Comparison of ENCODE assay signal across 1 cellular context in the genomic region with DNA sequence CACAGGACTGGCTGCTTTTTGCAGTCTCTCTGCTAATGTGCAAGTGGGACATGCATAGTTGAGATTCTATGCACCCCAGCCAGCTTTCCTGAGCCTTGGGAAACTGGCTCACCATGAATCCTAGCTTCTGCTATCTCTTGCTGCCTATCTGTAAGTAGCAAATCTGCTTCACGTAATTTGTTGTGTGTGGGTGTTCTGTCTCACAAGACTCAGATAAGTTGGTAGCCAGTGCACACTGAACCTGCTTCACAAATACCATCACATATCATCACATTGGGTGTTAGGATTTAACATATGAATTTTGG.
TF ChIP-seq lines count a peak whose summit lies in the region.

No MANE protein-coding gene starts in this region.

TF ChIP-seq in GM12878, 131 proteins besides CTCF, POLR2A, EP300 and RAD21:
- no peak for TF ChIP-seq POU2F2 (IDR thresholded peaks at IDR 0.05; ENCODE audit: borderline replicate concordance, low read depth, low read length)
- TF ChIP-seq, protein P1, sequence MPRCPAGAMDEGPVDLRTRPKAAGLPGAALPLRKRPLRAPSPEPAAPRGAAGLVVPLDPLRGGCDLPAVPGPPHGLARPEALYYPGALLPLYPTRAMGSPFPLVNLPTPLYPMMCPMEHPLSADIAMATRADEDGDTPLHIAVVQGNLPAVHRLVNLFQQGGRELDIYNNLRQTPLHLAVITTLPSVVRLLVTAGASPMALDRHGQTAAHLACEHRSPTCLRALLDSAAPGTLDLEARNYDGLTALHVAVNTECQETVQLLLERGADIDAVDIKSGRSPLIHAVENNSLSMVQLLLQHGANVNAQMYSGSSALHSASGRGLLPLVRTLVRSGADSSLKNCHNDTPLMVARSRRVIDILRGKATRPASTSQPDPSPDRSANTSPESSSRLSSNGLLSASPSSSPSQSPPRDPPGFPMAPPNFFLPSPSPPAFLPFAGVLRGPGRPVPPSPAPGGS (IDR thresholded peaks at IDR 0.05; ENCODE audit: borderline replicate concordance, insufficient read depth, low read depth, low read length, poor library complexity, severe bottlenecking), result no peak
- no peak for TF ChIP-seq YY1 (IDR thresholded peaks at IDR 0.05; ENCODE audit: low read depth, low read length)
- TF ChIP-seq, protein P2, sequence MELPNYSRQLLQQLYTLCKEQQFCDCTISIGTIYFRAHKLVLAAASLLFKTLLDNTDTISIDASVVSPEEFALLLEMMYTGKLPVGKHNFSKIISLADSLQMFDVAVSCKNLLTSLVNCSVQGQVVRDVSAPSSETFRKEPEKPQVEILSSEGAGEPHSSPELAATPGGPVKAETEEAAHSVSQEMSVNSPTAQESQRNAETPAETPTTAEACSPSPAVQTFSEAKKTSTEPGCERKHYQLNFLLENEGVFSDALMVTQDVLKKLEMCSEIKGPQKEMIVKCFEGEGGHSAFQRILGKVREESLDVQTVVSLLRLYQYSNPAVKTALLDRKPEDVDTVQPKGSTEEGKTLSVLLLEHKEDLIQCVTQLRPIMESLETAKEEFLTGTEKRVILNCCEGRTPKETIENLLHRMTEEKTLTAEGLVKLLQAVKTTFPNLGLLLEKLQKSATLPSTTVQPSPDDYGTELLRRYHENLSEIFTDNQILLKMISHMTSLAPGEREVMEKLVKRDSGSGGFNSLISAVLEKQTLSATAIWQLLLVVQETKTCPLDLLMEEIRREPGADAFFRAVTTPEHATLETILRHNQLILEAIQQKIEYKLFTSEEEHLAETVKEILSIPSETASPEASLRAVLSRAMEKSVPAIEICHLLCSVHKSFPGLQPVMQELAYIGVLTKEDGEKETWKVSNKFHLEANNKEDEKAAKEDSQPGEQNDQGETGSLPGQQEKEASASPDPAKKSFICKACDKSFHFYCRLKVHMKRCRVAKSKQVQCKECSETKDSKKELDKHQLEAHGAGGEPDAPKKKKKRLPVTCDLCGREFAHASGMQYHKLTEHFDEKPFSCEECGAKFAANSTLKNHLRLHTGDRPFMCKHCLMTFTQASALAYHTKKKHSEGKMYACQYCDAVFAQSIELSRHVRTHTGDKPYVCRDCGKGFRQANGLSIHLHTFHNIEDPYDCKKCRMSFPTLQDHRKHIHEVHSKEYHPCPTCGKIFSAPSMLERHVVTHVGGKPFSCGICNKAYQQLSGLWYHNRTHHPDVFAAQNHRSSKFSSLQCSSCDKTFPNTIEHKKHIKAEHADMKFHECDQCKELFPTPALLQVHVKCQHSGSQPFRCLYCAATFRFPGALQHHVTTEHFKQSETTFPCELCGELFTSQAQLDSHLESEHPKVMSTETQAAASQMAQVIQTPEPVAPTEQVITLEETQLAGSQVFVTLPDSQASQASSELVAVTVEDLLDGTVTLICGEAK (IDR thresholded peaks at IDR 0.05; ENCODE audit: borderline replicate concordance), result no peak
- TF ChIP-seq RAD51 (IDR thresholded peaks at IDR 0.05), result no peak
- no peak for TF ChIP-seq CBX5 (IDR thresholded peaks at IDR 0.05; ENCODE audit: low read depth)
- no peak for TF ChIP-seq TARDBP (IDR thresholded peaks at IDR 0.05; ENCODE audit: borderline replicate concordance)
- TF ChIP-seq, protein P3, sequence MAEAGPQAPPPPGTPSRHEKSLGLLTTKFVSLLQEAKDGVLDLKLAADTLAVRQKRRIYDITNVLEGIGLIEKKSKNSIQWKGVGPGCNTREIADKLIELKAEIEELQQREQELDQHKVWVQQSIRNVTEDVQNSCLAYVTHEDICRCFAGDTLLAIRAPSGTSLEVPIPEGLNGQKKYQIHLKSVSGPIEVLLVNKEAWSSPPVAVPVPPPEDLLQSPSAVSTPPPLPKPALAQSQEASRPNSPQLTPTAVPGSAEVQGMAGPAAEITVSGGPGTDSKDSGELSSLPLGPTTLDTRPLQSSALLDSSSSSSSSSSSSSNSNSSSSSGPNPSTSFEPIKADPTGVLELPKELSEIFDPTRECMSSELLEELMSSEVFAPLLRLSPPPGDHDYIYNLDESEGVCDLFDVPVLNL (IDR thresholded peaks at IDR 0.05; ENCODE audit: low read depth, low read length), result no peak
- TF ChIP-seq, protein P4, sequence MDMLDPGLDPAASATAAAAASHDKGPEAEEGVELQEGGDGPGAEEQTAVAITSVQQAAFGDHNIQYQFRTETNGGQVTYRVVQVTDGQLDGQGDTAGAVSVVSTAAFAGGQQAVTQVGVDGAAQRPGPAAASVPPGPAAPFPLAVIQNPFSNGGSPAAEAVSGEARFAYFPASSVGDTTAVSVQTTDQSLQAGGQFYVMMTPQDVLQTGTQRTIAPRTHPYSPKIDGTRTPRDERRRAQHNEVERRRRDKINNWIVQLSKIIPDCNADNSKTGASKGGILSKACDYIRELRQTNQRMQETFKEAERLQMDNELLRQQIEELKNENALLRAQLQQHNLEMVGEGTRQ (IDR thresholded peaks at IDR 0.05; ENCODE audit: borderline replicate concordance, low read depth, low read length), result no peak
- TF ChIP-seq SRF (IDR thresholded peaks at IDR 0.05; ENCODE audit: low read depth in 2 of 2, low read length in 2 of 2), result no peak
- no peak for TF ChIP-seq MYC (IDR thresholded peaks at IDR 0.05; ENCODE audit: insufficient read depth, insufficient read length, insufficient replicate concordance, low read length, severe bottlenecking)
- no peak for TF ChIP-seq KLF5 (IDR thresholded peaks at IDR 0.05; ENCODE audit: partially characterized antibody)
- no peak for TF ChIP-seq EED (IDR thresholded peaks at IDR 0.05; ENCODE audit: low read depth)
